In genomic region chr15:90449206-90449735, GRCh38 we compare ENCODE assay signal across 20 cellular contexts.
DNase-seq lines count a peak whose midpoint lies in the region; ATAC-seq, FAIRE-seq and TF ChIP-seq lines count a peak whose summit lies in the region.
"Had no signal": no experiment of that assay in that cellular context is flagged by ENCODE, and none has a peak within 500 bp of the region (broad histone marks: within the 10 kb centered on the region; RNA-seq: fewer than 3 reads in every experiment).

No MANE protein-coding gene starts in this region.

- TF ChIP-seq POLR2A in A549 (IDR thresholded peaks at IDR 0.05; ENCODE audit: low read length) = no peak
- no peak for TF ChIP-seq POLR2A in IMR-90 (IDR thresholded peaks at IDR 0.05; ENCODE audit: low read depth, low read length)

- WGBS in A549 (ENCODE audit: missing lambda C conversion rate) = 90% methylated on average over 4 of the region's 4 CpGs
- WGBS in IMR-90 (ENCODE audit: extremely low coverage in 2 of 2, insufficient read length in 1 of 2), 2 experiments = no CpG with 5 or more reads among the region's 4 CpGs

- H3K27me3 ChIP-seq in IMR-90 (ENCODE audit: control insufficient read depth, insufficient read depth, low read length) = no peaks in the 10 kb centered on the region
- H3K27me3 ChIP-seq: cardiac muscle cell had no signal

- H2AFZ ChIP-seq in IMR-90 (replicated peaks; ENCODE audit: low read length, poor library complexity) = no peak overlapping the region

- no peak overlapping the region for H4K8ac ChIP-seq in IMR-90 (ENCODE audit: low read depth in 2 of 2, low read length in 2 of 2)

- no peaks in the 10 kb centered on the region for H3K9me3 ChIP-seq in A549
- no peaks in the 10 kb centered on the region for H3K9me3 ChIP-seq in IMR-90 (ENCODE audit: control insufficient read depth, insufficient read depth, low read length)

- H3K14ac ChIP-seq in IMR-90 (replicated peaks; ENCODE audit: low read depth, low read length) = no peak overlapping the region

- CTCF ChIA-PET in A549 (lab: Yijun Ruan, JAX) = interaction anchor here (0.6 to 7.3 kb wide), 16 partner anchors 11 to 437 kb away, joined by 3 to 44 read pairs (median 3); no protein-coding TSS in a partner anchor
- CTCF ChIA-PET in IMR-90 (lab: Yijun Ruan, JAX) = interaction anchor here (0.7 kb wide), 1 partner anchor 215 kb away, joined by 3 read pairs; no protein-coding TSS in a partner anchor

- no peak overlapping the region for H2AK5ac ChIP-seq in IMR-90 (ENCODE audit: low read depth, low read length)

- no TSS peak for BruUV-seq in IMR-90 (replicated peaks; lab: Mats Ljungman, UMichigan)

- TF ChIP-seq RAD21 in A549 (conservative IDR thresholded peaks at IDR 0.05 in 1 of 2, IDR thresholded peaks at IDR 0.05 in 1 of 2) (no peak), IMR-90 (IDR thresholded peaks at IDR 0.05; ENCODE audit: low read length) (0 out of 2 replicates have a peak, but pooled peaks have one; percentile 9)

- DNase-seq in A549 (ENCODE audit: low read depth in 1 of 2, low spot score in 1 of 2) = no peak
- peak; percentile 68 for DNase-seq in IMR-90
- peak; percentile 33 for DNase-seq in astrocyte of the hippocampus (ENCODE audit: low read depth, low spot score)
- DNase-seq in mesothelial cell of epicardium (ENCODE audit: low spot score in 2 of 2, unreplicated experiment in 2 of 2) = no peak
- no peak for DNase-seq in NCI-H2196 treated with DMSO at 0.1 percent for 48 hours (lab: John Stamatoyannopoulos, UW; ENCODE audit: unreplicated experiment)
- DNase-seq in NK-92 treated with Interleukin-12 subunit alpha and Interleukin-12 subunit beta, amount 100 ng/mL, for 24 hours (lab: John Stamatoyannopoulos, UW) = no peak
- DNase-seq: ACHN; activated CD4-positive, CD25-positive, alpha-beta regulatory T cell; hippocampal formation; kidney glomerular epithelial cell; NCI-H345; SIG-M5; stimulated activated CD4-positive, alpha-beta T cell treated with anti-CD3 and anti-CD28 coated beads, Interleukin-15, amount 100 ng/mL, for 24 hours; stimulated activated naive CD8-positive, alpha-beta T cell treated with anti-CD3 and anti-CD28 coated beads, Interleukin-15, Interleukin-2, amounts not matched to agents 100 U/mL and 50 U/mL, for 24 hours; T-helper 17 cell had no signal

- dilution Hi-C loops in IMR-90 (cut with HindIII; ENCODE audit: low sequenced_read_pairs, unreplicated experiment) = no loop called here

- peak; percentile 39 for FAIRE-seq in A549 (lab: Jason Lieb, UNC)

- no peaks in the 10 kb centered on the region for H3K9me3 Mint-ChIP-seq in mesothelial cell of epicardium
- H3K9me3 Mint-ChIP-seq: activated naive CD4-positive, alpha-beta T cell treated with anti-CD3 and anti-CD28 coated beads, Interleukin-2, amount 50 U/mL, for 72 hours; neural crest cell had no signal

- H3K27me3 Mint-ChIP-seq in mesothelial cell of epicardium (ENCODE audit: low read depth) = no peaks in the 10 kb centered on the region
- H3K27me3 Mint-ChIP-seq: T-helper 17 cell had no signal

- ATAC-seq in A549 (peak; percentile 62 to 66; a peak in 5 of 6 replicates), IMR-90 (ENCODE audit: low read depth) (peak; percentile 83), HG03025 (IDR thresholded peaks at IDR 0.05; ENCODE audit: low FRiP score, unreplicated experiment) (no peak)
- ATAC-seq in activated CD4-positive, CD25-positive, alpha-beta regulatory T cell treated with anti-CD3 and anti-CD28 coated beads, Interleukin-2, amount 50 U/mL, for 24 hours = no peak
- ATAC-seq: stimulated activated naive CD8-positive, alpha-beta T cell treated with anti-CD3 and anti-CD28 coated beads, Interleukin-15, Interleukin-2, amounts not matched to agents 100 U/mL and 50 U/mL, for 24 hours; T-helper 17 cell had no signal

- no peak overlapping the region for H2BK20ac ChIP-seq in IMR-90 (ENCODE audit: low read depth, low read length)

- no peak for TF ChIP-seq EP300 in A549 (IDR thresholded peaks at IDR 0.05)

- H4K91ac ChIP-seq in IMR-90 (ENCODE audit: insufficient read depth, low read depth, low read length) = no peak overlapping the region

- no peak overlapping the region for H2BK5ac ChIP-seq in IMR-90 (ENCODE audit: low read depth, low read length, poor library complexity, severe bottlenecking)

- no peak overlapping the region for H3K4ac ChIP-seq in IMR-90 (ENCODE audit: low read depth, low read length)

- H3K9ac ChIP-seq in IMR-90 (ENCODE audit: low read depth, low read length) = no peak overlapping the region

- POLR2A ChIA-PET in A549 (lab: Yijun Ruan, JAX) = interaction anchor here (0.6 to 0.7 kb wide), 2 partner anchors 35 to 49 kb away, joined by 3 to 10 read pairs; no protein-coding TSS in a partner anchor
- POLR2A ChIA-PET in IMR-90 (lab: Charles Lee; ENCODE audit: unreplicated experiment) = no interaction called here

- peak overlapping the region; percentile 22 for H3K27ac Mint-ChIP-seq in mesothelial cell of epicardium
- H3K27ac Mint-ChIP-seq: T-helper 17 cell had no signal

- peaks cover 31 to 64% of the 10 kb centered on the region in 2 experiments for H3K79me1 ChIP-seq in IMR-90 (ENCODE audit: low read depth in 1 of 2, low read length in 2 of 2)

- H3K18ac ChIP-seq in IMR-90 (ENCODE audit: low read depth, low read length) = no peak overlapping the region

- H3K36me3 Mint-ChIP-seq in mesothelial cell of epicardium = peaks cover 33% of the 10 kb centered on the region

- peaks cover 20% of the 10 kb centered on the region for H3K4me1 Mint-ChIP-seq in mesothelial cell of epicardium

- intact Hi-C loops in IMR-90 (cut with micrococcal nuclease) = no loop called here

- H3K4me3 Mint-ChIP-seq in mesothelial cell of epicardium = no peak overlapping the region
- H3K4me3 Mint-ChIP-seq: neural crest cell, T-helper 17 cell had no signal

- no peak overlapping the region for H2BK15ac ChIP-seq in IMR-90 (ENCODE audit: low read depth, low read length)

- H3K9me1 ChIP-seq in IMR-90 (ENCODE audit: insufficient read depth, low read length) = peaks cover 9% of the 10 kb centered on the region; the same call in 1 of the 2 replicates

- no peak overlapping the region for H2AK9ac ChIP-seq in IMR-90 (replicated peaks; ENCODE audit: low read depth, low read length, poor library complexity)

- H3K56ac ChIP-seq in IMR-90 (ENCODE audit: extremely low read depth, insufficient read depth, low read length) = no peak overlapping the region

- H3K27ac ChIP-seq in A549 (no peak overlapping the region), IMR-90 (ENCODE audit: insufficient read depth, low read length) (no peak overlapping the region)
- H3K27ac ChIP-seq: cardiac muscle cell had no signal

- H2BK120ac ChIP-seq in IMR-90 (ENCODE audit: low read depth, low read length) = no peak overlapping the region

- H3K36me3 ChIP-seq in IMR-90 (ENCODE audit: control insufficient read depth, insufficient read depth, low read length) = peaks cover 26% of the 10 kb centered on the region

- H3K4me3 ChIP-seq in A549 (no peak overlapping the region), IMR-90 (ENCODE audit: insufficient read depth, low read depth, low read length) (no peak overlapping the region)
- H3K4me3 ChIP-seq: cardiac muscle cell had no signal

- no peak overlapping the region for H4K5ac ChIP-seq in IMR-90 (ENCODE audit: low read depth, low read length)

- no peak overlapping the region for H3K23ac ChIP-seq in IMR-90 (ENCODE audit: low read depth, low read length)

- in situ Hi-C loops in IMR-90 (cut with MboI; ENCODE audit: low sequenced_read_pairs) = no loop called here

- H3K4me1 ChIP-seq in A549 (no peaks in the 10 kb centered on the region), IMR-90 (ENCODE audit: control insufficient read depth, insufficient read depth, low read length) (peaks cover 8% of the 10 kb centered on the region)

- peaks cover 6% of the 10 kb centered on the region; the same call in 1 of the 2 replicates for H4K20me1 ChIP-seq in IMR-90 (ENCODE audit: insufficient read depth, low read length)

- TF ChIP-seq CTCF in A549 (IDR thresholded peaks at IDR 0.05) (no peak), IMR-90 (conservative IDR thresholded peaks at IDR 0.05; ENCODE audit: low read depth, low read length) (no peak), mesothelial cell of epicardium (IDR thresholded peaks at IDR 0.05; ENCODE audit: unreplicated experiment) (no peak)

- H3K4me2 ChIP-seq in A549 = no peak overlapping the region
- H3K4me2 ChIP-seq in IMR-90 (ENCODE audit: low read depth, low read length) = no peak overlapping the region

TF ChIP-seq in A549, 52 proteins besides CTCF, POLR2A, EP300 and RAD21 (continues in another document):
- TF ChIP-seq NR3C1 (IDR thresholded peaks at IDR 0.05) = no peak
- no peak for TF ChIP-seq HOXA7 (CRISPR knock-in tag; IDR thresholded peaks at IDR 0.05)
- TF ChIP-seq KDM5A (IDR thresholded peaks at IDR 0.05) = no peak
- no peak for TF ChIP-seq PHF8 (IDR thresholded peaks at IDR 0.05; ENCODE audit: borderline replicate concordance, low read depth)
- TF ChIP-seq FOSL2 (IDR thresholded peaks at IDR 0.05) = no peak
- TF ChIP-seq FOSL2 (CRISPR knock-in tag; IDR thresholded peaks at IDR 0.05) = no peak
- TF ChIP-seq HDAC2 (IDR thresholded peaks at IDR 0.05) = no peak
- TF ChIP-seq TP53 (CRISPR knock-in tag; IDR thresholded peaks at IDR 0.05) = no peak
- TF ChIP-seq EHMT2 (IDR thresholded peaks at IDR 0.05; ENCODE audit: low read depth) = no peak
- TF ChIP-seq RFX5 (IDR thresholded peaks at IDR 0.05) = no peak
- no peak for TF ChIP-seq ZSCAN20 (CRISPR knock-in tag; IDR thresholded peaks at IDR 0.05)

TF ChIP-seq in IMR-90, 13 proteins besides CTCF, POLR2A, EP300 and RAD21:
- TF ChIP-seq MXI1 (IDR thresholded peaks at IDR 0.05; ENCODE audit: borderline replicate concordance, low read depth, low read length) (no peak), BHLHE40 (IDR thresholded peaks at IDR 0.05; ENCODE audit: low read depth, low read length) (no peak), CEBPB (IDR thresholded peaks at IDR 0.05; ENCODE audit: low read depth, low read length) (no peak), MAFK (IDR thresholded peaks at IDR 0.05; ENCODE audit: low read depth, low read length) (no peak), SMC3 (IDR thresholded peaks at IDR 0.05; ENCODE audit: low read depth, low read length) (no peak), RCOR1 (IDR thresholded peaks at IDR 0.05; ENCODE audit: insufficient replicate concordance, low read length) (no peak)
TF ChIP-seq in IMR-90: peak in this region for 0.

Comparison
In these comparisons a context has a peak if more than half of its experiments do, and no peak if none do; other contexts are left out.
1. ATAC-seq: peak in A549 (2 of 2) and IMR-90 (single experiment); none in HG03025 (single experiment) and activated CD4-positive, CD25-positive, alpha-beta regulatory T cell treated with anti-CD3 and anti-CD28 coated beads, Interleukin-2, amount 50 U/mL, for 24 hours (0 of 2).
2. DNase-seq: peak in IMR-90 (single experiment) and astrocyte of the hippocampus (single experiment); none in A549 (0 of 2), mesothelial cell of epicardium (0 of 2), NCI-H2196 treated with DMSO at 0.1 percent for 48 hours (single experiment) and NK-92 treated with Interleukin-12 subunit alpha and Interleukin-12 subunit beta, amount 100 ng/mL, for 24 hours (single experiment).